Comparison of ENCODE assay signal across 24 cellular contexts in genomic region chrX:2574271-2574670, GRCh38.
"Had no signal": no experiment of that assay in that cellular context is flagged by ENCODE, and none has a peak within 500 bp of the region (broad histone marks: within the 10 kb centered on the region; RNA-seq: fewer than 3 reads in every experiment).

No MANE protein-coding gene starts in this region.

- H3K27ac ChIP-seq: colonic mucosa, epithelial cell of prostate, esophagus squamous epithelium, gastrocnemius medialis, heart right ventricle, left lung, lower lobe of right lung had no signal

- DNase-seq: colonic mucosa; cortex of kidney; effector CD8-positive, alpha-beta T cell; effector memory CD8-positive, alpha-beta T cell; endodermal cell; erythroblast; esophagus squamous epithelium; foreskin fibroblast; foreskin melanocyte; gastrocnemius medialis; glutamatergic neuron; head of caudate nucleus; heart right ventricle; hippocampal formation; left cardiac atrium; left lung; left ventricle myocardium superior; lower lobe of right lung; mesenchymal stem cell; mucosa of descending colon had no signal

- H3K4me3 ChIP-seq: colonic mucosa, esophagus squamous epithelium, gastrocnemius medialis, heart right ventricle, left lung, lower lobe of right lung, mucosa of descending colon had no signal

- H3K4me1 ChIP-seq: colonic mucosa, gastrocnemius medialis, heart right ventricle, left lung, lower lobe of right lung had no signal

- H3K4me1 Mint-ChIP-seq: mesothelial cell of epicardium had no signal

- H3K4me3 Mint-ChIP-seq: dendritic cell treated with granulocyte-macrophage colony-stimulating factor and Interleukin-4, amounts not matched to agents 40 ng/mL and 50 ng/mL, for 4 days; effector memory CD8-positive, alpha-beta T cell; endodermal cell; mesothelial cell of epicardium had no signal

- H3K36me3 ChIP-seq: colonic mucosa, esophagus squamous epithelium, gastrocnemius medialis, heart right ventricle, left lung, lower lobe of right lung had no signal

- ATAC-seq: effector memory CD8-positive, alpha-beta T cell; esophagus mucosa; gastrocnemius medialis; heart right ventricle; left cardiac atrium; left lung; left ventricle myocardium superior; lower lobe of right lung; mucosa of descending colon had no signal

- H3K27ac Mint-ChIP-seq: dendritic cell treated with granulocyte-macrophage colony-stimulating factor and Interleukin-4, amounts not matched to agents 40 ng/mL and 50 ng/mL, for 4 days; effector memory CD8-positive, alpha-beta T cell; endodermal cell; mesothelial cell of epicardium had no signal

- H3K9me3 ChIP-seq: colonic mucosa, esophagus squamous epithelium, gastrocnemius medialis, lower lobe of right lung, mucosa of descending colon had no signal
